1 cellular context compared by ENCODE assay signal in the genomic region with DNA sequence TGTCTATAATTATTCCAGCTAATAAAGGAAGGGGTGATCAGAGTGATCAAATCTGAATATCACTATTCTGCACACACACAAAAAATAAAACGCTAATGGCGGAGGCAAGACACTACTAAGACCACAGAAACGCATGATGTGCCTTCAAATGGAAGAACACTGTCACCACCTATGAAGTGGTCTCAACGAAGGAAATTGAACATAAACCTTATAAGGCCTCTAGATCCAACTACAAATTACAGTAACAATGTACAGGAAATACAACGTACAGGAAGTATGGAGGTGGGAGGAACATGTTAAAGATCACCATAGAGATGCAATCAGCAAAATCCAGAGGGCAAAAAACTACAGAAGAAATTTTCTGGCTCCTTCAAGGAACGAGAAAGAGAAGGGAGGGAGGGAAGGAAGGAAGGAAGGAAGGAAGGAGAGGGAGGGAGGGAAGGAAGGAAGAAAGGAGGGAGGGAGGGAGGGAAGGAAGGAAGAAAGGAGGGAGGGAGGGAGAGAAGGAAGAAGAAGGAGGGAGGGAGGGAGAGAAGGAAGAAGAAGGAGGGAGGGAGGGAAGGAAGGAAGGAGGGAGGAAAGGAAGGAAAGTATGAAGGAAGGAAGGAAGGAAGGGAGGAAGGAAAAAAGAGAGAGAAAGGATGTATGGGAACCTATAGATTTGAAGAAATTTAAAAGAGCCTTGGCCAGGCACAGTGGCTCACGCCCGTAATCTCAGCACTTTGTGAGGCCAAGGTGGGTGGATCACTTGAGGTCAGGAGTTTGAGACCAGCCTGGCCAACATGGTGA.
TF ChIP-seq lines count a peak whose summit lies in the region.

No MANE protein-coding gene starts in this region.

TF ChIP-seq in SK-N-SH treated with all-trans-retinoic acid at 6 μM for 48 hours, 23 proteins besides CTCF, POLR2A, EP300 and RAD21 (continued from another document):
- TF ChIP-seq, protein P1, sequence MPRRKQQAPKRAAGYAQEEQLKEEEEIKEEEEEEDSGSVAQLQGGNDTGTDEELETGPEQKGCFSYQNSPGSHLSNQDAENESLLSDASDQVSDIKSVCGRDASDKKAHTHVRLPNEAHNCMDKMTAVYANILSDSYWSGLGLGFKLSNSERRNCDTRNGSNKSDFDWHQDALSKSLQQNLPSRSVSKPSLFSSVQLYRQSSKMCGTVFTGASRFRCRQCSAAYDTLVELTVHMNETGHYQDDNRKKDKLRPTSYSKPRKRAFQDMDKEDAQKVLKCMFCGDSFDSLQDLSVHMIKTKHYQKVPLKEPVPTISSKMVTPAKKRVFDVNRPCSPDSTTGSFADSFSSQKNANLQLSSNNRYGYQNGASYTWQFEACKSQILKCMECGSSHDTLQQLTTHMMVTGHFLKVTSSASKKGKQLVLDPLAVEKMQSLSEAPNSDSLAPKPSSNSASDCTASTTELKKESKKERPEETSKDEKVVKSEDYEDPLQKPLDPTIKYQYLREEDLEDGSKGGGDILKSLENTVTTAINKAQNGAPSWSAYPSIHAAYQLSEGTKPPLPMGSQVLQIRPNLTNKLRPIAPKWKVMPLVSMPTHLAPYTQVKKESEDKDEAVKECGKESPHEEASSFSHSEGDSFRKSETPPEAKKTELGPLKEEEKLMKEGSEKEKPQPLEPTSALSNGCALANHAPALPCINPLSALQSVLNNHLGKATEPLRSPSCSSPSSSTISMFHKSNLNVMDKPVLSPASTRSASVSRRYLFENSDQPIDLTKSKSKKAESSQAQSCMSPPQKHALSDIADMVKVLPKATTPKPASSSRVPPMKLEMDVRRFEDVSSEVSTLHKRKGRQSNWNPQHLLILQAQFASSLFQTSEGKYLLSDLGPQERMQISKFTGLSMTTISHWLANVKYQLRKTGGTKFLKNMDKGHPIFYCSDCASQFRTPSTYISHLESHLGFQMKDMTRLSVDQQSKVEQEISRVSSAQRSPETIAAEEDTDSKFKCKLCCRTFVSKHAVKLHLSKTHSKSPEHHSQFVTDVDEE (CRISPR knock-in tag; IDR thresholded peaks at IDR 0.05) = no peak
- TF ChIP-seq, protein P2, sequence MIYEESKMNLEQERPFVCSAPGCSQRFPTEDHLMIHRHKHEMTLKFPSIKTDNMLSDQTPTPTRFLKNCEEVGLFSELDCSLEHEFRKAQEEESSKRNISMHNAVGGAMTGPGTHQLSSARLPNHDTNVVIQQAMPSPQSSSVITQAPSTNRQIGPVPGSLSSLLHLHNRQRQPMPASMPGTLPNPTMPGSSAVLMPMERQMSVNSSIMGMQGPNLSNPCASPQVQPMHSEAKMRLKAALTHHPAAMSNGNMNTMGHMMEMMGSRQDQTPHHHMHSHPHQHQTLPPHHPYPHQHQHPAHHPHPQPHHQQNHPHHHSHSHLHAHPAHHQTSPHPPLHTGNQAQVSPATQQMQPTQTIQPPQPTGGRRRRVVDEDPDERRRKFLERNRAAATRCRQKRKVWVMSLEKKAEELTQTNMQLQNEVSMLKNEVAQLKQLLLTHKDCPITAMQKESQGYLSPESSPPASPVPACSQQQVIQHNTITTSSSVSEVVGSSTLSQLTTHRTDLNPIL (CRISPR knock-in tag; IDR thresholded peaks at IDR 0.05; ENCODE audit: low read depth) = no peak
- TF ChIP-seq ZNF8 (CRISPR knock-in tag; IDR thresholded peaks at IDR 0.05) = no peak
- TF ChIP-seq SNAI2 (CRISPR knock-in tag; IDR thresholded peaks at IDR 0.05) = no peak
- no peak for TF ChIP-seq TCF4 (CRISPR knock-in tag; IDR thresholded peaks at IDR 0.05; ENCODE audit: borderline replicate concordance)
- no peak for TF ChIP-seq CSDC2 (CRISPR knock-in tag; IDR thresholded peaks at IDR 0.05)
- TF ChIP-seq, protein P3, sequence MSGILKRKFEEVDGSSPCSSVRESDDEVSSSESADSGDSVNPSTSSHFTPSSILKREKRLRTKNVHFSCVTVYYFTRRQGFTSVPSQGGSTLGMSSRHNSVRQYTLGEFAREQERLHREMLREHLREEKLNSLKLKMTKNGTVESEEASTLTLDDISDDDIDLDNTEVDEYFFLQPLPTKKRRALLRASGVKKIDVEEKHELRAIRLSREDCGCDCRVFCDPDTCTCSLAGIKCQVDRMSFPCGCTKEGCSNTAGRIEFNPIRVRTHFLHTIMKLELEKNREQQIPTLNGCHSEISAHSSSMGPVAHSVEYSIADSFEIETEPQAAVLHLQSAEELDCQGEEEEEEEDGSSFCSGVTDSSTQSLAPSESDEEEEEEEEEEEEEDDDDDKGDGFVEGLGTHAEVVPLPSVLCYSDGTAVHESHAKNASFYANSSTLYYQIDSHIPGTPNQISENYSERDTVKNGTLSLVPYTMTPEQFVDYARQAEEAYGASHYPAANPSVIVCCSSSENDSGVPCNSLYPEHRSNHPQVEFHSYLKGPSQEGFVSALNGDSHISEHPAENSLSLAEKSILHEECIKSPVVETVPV (CRISPR knock-in tag; IDR thresholded peaks at IDR 0.05) = no peak
- no peak for TF ChIP-seq GLIS3 (CRISPR knock-in tag; IDR thresholded peaks at IDR 0.05)
TF ChIP-seq in SK-N-SH treated with all-trans-retinoic acid at 6 μM for 48 hours: peak in this region for 0.
